Comparison of ENCODE assay signal across 19 cellular contexts in the genomic region with DNA sequence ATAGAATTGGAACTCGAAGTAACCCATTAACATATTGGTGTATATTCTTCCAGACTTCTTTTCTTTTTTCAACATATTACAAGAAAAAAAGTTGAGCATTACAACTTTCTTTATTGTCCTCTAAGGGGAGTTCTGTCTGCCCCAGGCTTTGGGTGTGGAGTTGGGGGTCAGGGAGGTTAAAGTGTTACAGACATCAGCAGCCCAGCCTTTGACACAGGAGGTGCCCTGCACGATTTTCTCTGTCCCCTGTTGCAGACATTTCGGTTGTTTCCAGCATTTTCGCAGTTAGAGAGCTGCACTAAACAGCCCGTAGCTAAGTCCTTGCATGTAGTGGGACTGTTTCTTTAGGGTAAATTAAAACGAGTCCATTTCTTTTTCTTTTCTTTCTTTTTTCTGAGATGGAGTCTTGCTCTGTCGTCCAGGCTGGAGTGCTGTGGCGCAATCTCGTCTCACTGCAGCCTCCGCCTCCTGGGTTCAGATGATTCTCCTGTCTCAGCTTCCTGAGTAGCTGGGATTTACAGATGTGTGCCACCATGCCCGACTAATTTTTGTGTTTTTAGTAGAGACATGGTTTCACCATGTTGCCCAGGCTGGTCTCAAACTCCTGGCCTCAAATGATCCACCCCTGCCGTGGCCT.
"Had no signal": no experiment of that assay in that cellular context is flagged by ENCODE, and none has a peak within 500 bp of the region (broad histone marks: within the 10 kb centered on the region; RNA-seq: fewer than 3 reads in every experiment).

No MANE protein-coding gene starts in this region.

- H3K4me3 Mint-ChIP-seq: activated naive CD8-positive, alpha-beta T cell treated with anti-CD3 and anti-CD28 coated beads, Interleukin-2, amount 10 ng/mL, durations not matched to agents 7 days and 5 days; activated T-helper 1 cell treated with anti-CD3 and anti-CD28 coated beads, Interleukin-12 subunit alpha, Interleukin-12 subunit beta, Interleukin-2, Interleukin-4 antibody, amounts not matched to agents 30 ng/mL and 10 ng/mL and 1 ng/mL, durations not matched to agents 14 hours and 24 hours and 36 hours; effector memory CD8-positive, alpha-beta T cell; naive thymus-derived CD4-positive, alpha-beta T cell; WTC11 had no signal

- H3K9ac ChIP-seq: parathyroid adenoma had no signal

- H3K36me3 Mint-ChIP-seq: activated naive CD8-positive, alpha-beta T cell treated with anti-CD3 and anti-CD28 coated beads, Interleukin-2, amount 10 ng/mL, durations not matched to agents 7 days and 5 days; naive thymus-derived CD4-positive, alpha-beta T cell; WTC11 had no signal

- H3K36me3 ChIP-seq: brain microvascular endothelial cell, gastrocnemius medialis, heart left ventricle, neutrophil, spleen, stomach had no signal

- DNase-seq: activated CD4-positive, alpha-beta T cell treated with anti-CD3 and anti-CD28 coated beads for 4 hours; activated naive CD4-positive, alpha-beta T cell; activated naive CD8-positive, alpha-beta T cell treated with anti-CD3 and anti-CD28 coated beads, Interleukin-2, amount 10 ng/mL, durations not matched to agents 7 days and 5 days; brain microvascular endothelial cell; cortex of kidney; effector memory CD8-positive, alpha-beta T cell; gastrocnemius medialis; left cardiac atrium; naive thymus-derived CD4-positive, alpha-beta T cell; stomach; testis had no signal

- H3K4me3 ChIP-seq: gastrocnemius medialis, heart left ventricle, lung, spleen, stomach, testis had no signal

- H3K27me3 ChIP-seq: brain microvascular endothelial cell, heart left ventricle, neutrophil, spleen, stomach, testis had no signal

- H3K27ac Mint-ChIP-seq: activated naive CD8-positive, alpha-beta T cell treated with anti-CD3 and anti-CD28 coated beads, Interleukin-2, amount 10 ng/mL, durations not matched to agents 7 days and 5 days; activated T-helper 1 cell treated with anti-CD3 and anti-CD28 coated beads, Interleukin-12 subunit alpha, Interleukin-12 subunit beta, Interleukin-2, Interleukin-4 antibody, amounts not matched to agents 30 ng/mL and 10 ng/mL and 1 ng/mL, durations not matched to agents 14 hours and 24 hours and 36 hours; effector memory CD8-positive, alpha-beta T cell; WTC11 had no signal

- H3K4me1 ChIP-seq: parathyroid adenoma, stomach, testis had no signal

- H3K27ac ChIP-seq: brain microvascular endothelial cell, epithelial cell of prostate, heart left ventricle, neutrophil, parathyroid adenoma, stomach, testis had no signal

- H3K9me3 ChIP-seq: gastrocnemius medialis, heart left ventricle, neutrophil, spleen, stomach, testis had no signal

- H2AFZ ChIP-seq: parathyroid adenoma had no signal

- H3K9me3 Mint-ChIP-seq: activated naive CD8-positive, alpha-beta T cell treated with anti-CD3 and anti-CD28 coated beads, Interleukin-2, amount 10 ng/mL, durations not matched to agents 7 days and 5 days; activated T-helper 1 cell treated with anti-CD3 and anti-CD28 coated beads, Interleukin-12 subunit alpha, Interleukin-12 subunit beta, Interleukin-2, Interleukin-4 antibody, amounts not matched to agents 30 ng/mL and 10 ng/mL and 1 ng/mL, durations not matched to agents 14 hours and 24 hours and 36 hours; effector memory CD8-positive, alpha-beta T cell; naive thymus-derived CD4-positive, alpha-beta T cell; WTC11 had no signal

- H3K79me2 ChIP-seq: parathyroid adenoma had no signal

- ATAC-seq: effector memory CD8-positive, alpha-beta T cell; naive thymus-derived CD4-positive, alpha-beta T cell; WTC11 had no signal
